9 cellular contexts compared by ENCODE assay signal in the genomic region with DNA sequence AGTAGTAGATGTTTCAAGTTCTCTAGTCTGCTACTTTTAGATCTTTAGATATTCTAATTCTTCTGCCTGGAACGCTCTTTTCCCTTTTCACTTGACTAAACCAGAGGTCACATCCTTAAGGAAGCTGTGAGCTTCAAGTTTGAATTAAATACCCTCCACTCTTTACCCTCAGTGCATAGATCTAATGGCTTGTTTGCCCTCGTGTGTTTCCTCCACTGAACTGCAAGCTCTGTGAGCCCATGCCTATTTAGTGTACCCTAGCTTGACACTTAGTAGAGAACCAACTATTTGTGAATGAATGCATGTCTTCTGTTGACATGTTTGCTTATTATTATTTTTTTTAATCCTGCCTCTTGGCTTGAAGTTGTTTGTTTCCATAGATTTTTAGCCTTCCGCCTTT.
DNase-seq lines count a peak whose midpoint lies in the region; ATAC-seq and TF ChIP-seq lines count a peak whose summit lies in the region.
"Had no signal": no experiment of that assay in that cellular context is flagged by ENCODE, and none has a peak within 500 bp of the region (broad histone marks: within the 10 kb centered on the region; RNA-seq: fewer than 3 reads in every experiment).

No MANE protein-coding gene starts in this region.

- intact Hi-C loops in CD8-positive, alpha-beta T cell (cut with DNase I, micrococcal nuclease) = loop anchor here in 1 of 2 experiments (10.0 kb wide), 1 partner anchor 446 kb away; no protein-coding TSS in a partner anchor

- H3K27ac Mint-ChIP-seq in chondrocyte (ENCODE audit: unreplicated experiment) = no peak overlapping the region
- H3K27ac Mint-ChIP-seq in CD8-positive, alpha-beta T cell = no peak overlapping the region

- TF ChIP-seq CTCF in chondrocyte (IDR thresholded peaks at IDR 0.05) = peak; percentile 69
- TF ChIP-seq CTCF in CD8-positive, alpha-beta T cell (IDR thresholded peaks at IDR 0.05) = no peak

- no peaks in the 10 kb centered on the region for H3K4me1 ChIP-seq in CD8-positive, alpha-beta T cell (ENCODE audit: insufficient read depth, low read length)
- H3K4me1 ChIP-seq: pancreas had no signal

- H3K4me3 ChIP-seq in CD8-positive, alpha-beta T cell (ENCODE audit: low read depth, low read length) = no peak overlapping the region
- H3K4me3 ChIP-seq: pancreas had no signal

- peaks cover 7% of the 10 kb centered on the region for H3K36me3 ChIP-seq in CD8-positive, alpha-beta T cell (ENCODE audit: insufficient read depth, low read length)

- H3K36me3 Mint-ChIP-seq in chondrocyte (ENCODE audit: low read depth) = peaks cover 7% of the 10 kb centered on the region
- peaks cover 31% of the 10 kb centered on the region for H3K36me3 Mint-ChIP-seq in CD8-positive, alpha-beta T cell

- no peaks in the 10 kb centered on the region for H3K9me3 ChIP-seq in CD8-positive, alpha-beta T cell (ENCODE audit: low read length)
- H3K9me3 ChIP-seq: pancreas had no signal

- H3K9me3 Mint-ChIP-seq in chondrocyte (ENCODE audit: low read depth) = peaks cover 15% of the 10 kb centered on the region
- peaks cover 4% of the 10 kb centered on the region for H3K9me3 Mint-ChIP-seq in CD8-positive, alpha-beta T cell

- CTCF ChIA-PET in CD8-positive, alpha-beta T cell (lab: Charles Lee) = interaction anchor here (1.0 kb wide), 1 partner anchor 10 kb away, joined by 3 read pairs; no protein-coding TSS in a partner anchor

- no peaks in the 10 kb centered on the region for H3K27me3 Mint-ChIP-seq in chondrocyte (ENCODE audit: low read depth)
- H3K27me3 Mint-ChIP-seq in CD8-positive, alpha-beta T cell (ENCODE audit: low read depth) = no peaks in the 10 kb centered on the region

- no peak for ATAC-seq in CD8-positive, alpha-beta T cell
- no peak for ATAC-seq in GM21381 (IDR thresholded peaks at IDR 0.05; ENCODE audit: unreplicated experiment)

- no peak overlapping the region for H3K4me3 Mint-ChIP-seq in chondrocyte (ENCODE audit: unreplicated experiment)
- no peak overlapping the region for H3K4me3 Mint-ChIP-seq in CD8-positive, alpha-beta T cell

- H3K27ac ChIP-seq in CD8-positive, alpha-beta T cell (ENCODE audit: low read depth, low read length) = no peak overlapping the region
- H3K27ac ChIP-seq: pancreas had no signal

- DNase-seq in NCI-H2227 (lab: John Stamatoyannopoulos, UW; ENCODE audit: unreplicated experiment) (peak; percentile 15), NCI-H2227 treated with DMSO at 0.1 percent for 48 hours (lab: John Stamatoyannopoulos, UW) (no peak), LHCN-M2 (ENCODE audit: low read depth) (peak; percentile 32), chondrocyte (ENCODE audit: low spot score) (no peak), pulmonary artery endothelial cell (ENCODE audit: low read depth, low spot score) (peak; percentile 11), HPDE6-E6E7 (ENCODE audit: extremely low spot score) (no peak)
- no peak for DNase-seq in CD8-positive, alpha-beta T cell
- DNase-seq: pancreas had no signal

- H3K4me1 Mint-ChIP-seq in chondrocyte (ENCODE audit: low read depth) = no peaks in the 10 kb centered on the region
- no peaks in the 10 kb centered on the region for H3K4me1 Mint-ChIP-seq in CD8-positive, alpha-beta T cell (ENCODE audit: low read depth)

- no peaks in the 10 kb centered on the region for H3K27me3 ChIP-seq in CD8-positive, alpha-beta T cell (ENCODE audit: insufficient read depth, low read length)
- H3K27me3 ChIP-seq: pancreas had no signal

- POLR2A ChIA-PET in CD8-positive, alpha-beta T cell (lab: Charles Lee) = no interaction called here

Comparison
In these comparisons a context has a peak if more than half of its experiments do, and no peak if none do; other contexts are left out.
1. DNase-seq: peak in NCI-H2227 (single experiment), LHCN-M2 (single experiment) and pulmonary artery endothelial cell (single experiment); none in NCI-H2227 treated with DMSO at 0.1 percent for 48 hours (single experiment), chondrocyte (single experiment), HPDE6-E6E7 (single experiment) and CD8-positive, alpha-beta T cell (0 of 7).